9 cellular contexts compared by ENCODE assay signal in the genomic region with DNA sequence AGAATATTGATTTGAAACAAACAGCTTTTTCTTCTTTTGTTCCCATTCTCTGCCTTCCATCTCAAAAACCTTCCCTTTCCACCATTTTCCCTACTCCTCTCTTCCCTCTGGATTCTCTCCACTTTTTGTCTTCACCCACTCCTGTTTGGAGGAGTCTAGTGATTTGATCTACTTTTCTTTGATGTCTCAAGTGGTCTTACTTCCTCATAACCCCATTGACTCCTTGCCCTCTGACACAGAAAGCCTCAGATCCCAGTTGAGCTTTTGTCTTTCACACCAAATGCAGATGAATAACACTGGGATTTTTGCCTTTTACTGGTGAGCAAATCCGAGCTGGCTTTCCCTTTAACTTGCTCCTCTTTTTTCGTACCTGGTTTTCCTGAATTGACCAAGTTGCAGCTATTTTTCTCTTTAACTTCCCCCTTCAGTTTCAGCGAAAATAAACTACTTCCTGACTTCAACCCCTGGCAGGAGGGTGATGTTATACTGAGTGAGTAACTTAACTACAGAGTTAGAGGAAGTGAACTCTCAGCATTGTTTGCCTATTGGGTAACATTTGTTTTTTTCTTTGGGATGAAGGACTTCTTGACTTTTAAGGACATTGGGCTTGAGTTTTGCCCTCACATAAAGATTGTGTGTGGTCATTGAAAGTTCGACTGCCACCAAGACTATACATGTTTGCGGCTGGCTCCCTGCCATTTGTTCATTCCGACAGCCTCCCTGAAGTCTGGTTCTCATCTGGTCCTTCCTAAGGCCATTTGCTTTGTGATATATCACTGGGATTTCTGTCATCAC.
DNase-seq lines count a peak whose midpoint lies in the region; ATAC-seq and TF ChIP-seq lines count a peak whose summit lies in the region.
"Had no signal": no experiment of that assay in that cellular context is flagged by ENCODE, and none has a peak within 500 bp of the region (broad histone marks: within the 10 kb centered on the region; RNA-seq: fewer than 3 reads in every experiment).

No MANE protein-coding gene starts in this region.

- 0 out of 2 replicates have a peak overlapping the region, but pooled peaks have one; percentile 59 for H3K27ac ChIP-seq in GM23338 (ENCODE audit: low read depth)
- H3K27ac ChIP-seq in PC-3 (ENCODE audit: low read length), result peak overlapping the region; percentile 71
- no peak overlapping the region for H3K27ac ChIP-seq in Karpas-422 (ENCODE audit: low read length)

- H3K4me2 ChIP-seq in GM23338 (peak overlapping the region; percentile 33; the same call in 1 of the 2 replicates), PC-3 (ENCODE audit: low read length) (peak overlapping the region; percentile 51), Karpas-422 (ENCODE audit: low read depth, low read length, poor library complexity, severe bottlenecking) (no peak overlapping the region)

- H3K4me3 ChIP-seq in GM23338, result no peak overlapping the region
- no peak overlapping the region for H3K4me3 ChIP-seq in PC-3 (ENCODE audit: low read length)
- no peak overlapping the region for H3K4me3 ChIP-seq in kidney epithelial cell (ENCODE audit: low read depth, low read length)
- H3K4me3 ChIP-seq in Karpas-422 (ENCODE audit: low read length), result no peak overlapping the region

- no peak overlapping the region for H3K9ac ChIP-seq in PC-3 (ENCODE audit: low read length)
- no peak overlapping the region for H3K9ac ChIP-seq in Karpas-422 (ENCODE audit: low read length)

- DNase-seq in Ammon's horn (ENCODE audit: low spot score), result peak; percentile 46
- DNase-seq in GM23338 (ENCODE audit: low spot score), result peak; percentile 18
- DNase-seq in PC-3, result peak; percentile 47
- DNase-seq in kidney epithelial cell (ENCODE audit: low read depth), result peak; percentile 37
- DNase-seq in Karpas-422, result no peak
- DNase-seq in NCI-H524 (lab: John Stamatoyannopoulos, UW), result no peak
- DNase-seq: activated CD4-positive, alpha-beta T cell treated with anti-CD3 and anti-CD28 coated beads for 4 hours had no signal

- TF ChIP-seq CTCF in GM23338 (conservative IDR thresholded peaks at IDR 0.05; ENCODE audit: low read depth in 2 of 2), result no peak
- no peak for TF ChIP-seq CTCF in PC-3 (conservative IDR thresholded peaks at IDR 0.05; ENCODE audit: low read depth, low read length)
- TF ChIP-seq CTCF in kidney epithelial cell (IDR thresholded peaks at IDR 0.05; ENCODE audit: insufficient read depth, low read length, poor library complexity, severe bottlenecking), result no peak

- peaks cover 2% of the 10 kb centered on the region; the same call in 1 of the 3 replicates for H3K9me3 Mint-ChIP-seq in GM23338

- no peaks in the 10 kb centered on the region for H3K9me3 ChIP-seq in PC-3 (ENCODE audit: low read length)
- no peaks in the 10 kb centered on the region for H3K9me3 ChIP-seq in Karpas-422 (ENCODE audit: low read length)

- peaks cover 19% of the 10 kb centered on the region for H3K4me1 Mint-ChIP-seq in GM23338

- H2AFZ ChIP-seq in GM23338, result peak overlapping the region; percentile 57
- peak overlapping the region; percentile 81 for H2AFZ ChIP-seq in PC-3 (ENCODE audit: low read length)
- no peak overlapping the region for H2AFZ ChIP-seq in Karpas-422 (ENCODE audit: low read length)

- BruUV-seq in PC-3 (replicated peaks; lab: Mats Ljungman, UMichigan), result no TSS peak

- no peaks in the 10 kb centered on the region for H3K36me3 ChIP-seq in GM23338 (ENCODE audit: insufficient read depth)
- H3K36me3 ChIP-seq in PC-3 (ENCODE audit: low read depth, low read length), result no peaks in the 10 kb centered on the region
- H3K36me3 ChIP-seq in kidney epithelial cell (ENCODE audit: control insufficient read depth, insufficient read depth, low read length), result no peaks in the 10 kb centered on the region
- H3K36me3 ChIP-seq in Karpas-422 (ENCODE audit: insufficient read depth, low read length), result no peaks in the 10 kb centered on the region

- ATAC-seq in GM23338 (no peak), PC-3 (peak; percentile 46), GM18520 (IDR thresholded peaks at IDR 0.05; ENCODE audit: unreplicated experiment) (no peak), GM21367 (IDR thresholded peaks at IDR 0.05; ENCODE audit: unreplicated experiment) (no peak)

- intact Hi-C loops in PC-3 (cut with micrococcal nuclease), result no loop called here

- H3K9me2 ChIP-seq in GM23338 (ENCODE audit: insufficient read depth) (no peaks in the 10 kb centered on the region), PC-3 (replicated peaks; ENCODE audit: low read length) (no peaks in the 10 kb centered on the region), Karpas-422 (replicated peaks; ENCODE audit: insufficient read depth, low read length) (no peaks in the 10 kb centered on the region; the same call in 1 of the 2 replicates)

- H3K27ac Mint-ChIP-seq in GM23338, result peak overlapping the region; percentile 13; the same call in 1 of the 2 replicates

- POLR2A ChIA-PET in PC-3 (lab: Charles Lee; ENCODE audit: unreplicated experiment), result interaction anchor here (0.6 kb wide), 1 partner anchor 20 kb away, joined by 3 read pairs; no protein-coding TSS in a partner anchor

- H3K36me3 Mint-ChIP-seq in GM23338 (ENCODE audit: low read depth), result no peaks in the 10 kb centered on the region

- CTCF ChIA-PET in PC-3 (lab: Charles Lee), result no interaction called here

- H3K4me1 ChIP-seq in GM23338 (ENCODE audit: insufficient read depth) (0 out of 2 replicates have a peak, but pooled peaks cover 14% of the 10 kb centered on the region), PC-3 (ENCODE audit: insufficient read depth, low read length) (peaks cover 12% of the 10 kb centered on the region), Karpas-422 (ENCODE audit: low read length) (no peaks in the 10 kb centered on the region)

- no peak overlapping the region for H3K4me3 Mint-ChIP-seq in GM23338

- H3K27me3 Mint-ChIP-seq in GM23338 (ENCODE audit: insufficient read depth, low read depth, poor library complexity), result no peaks in the 10 kb centered on the region

- no peaks in the 10 kb centered on the region for H3K27me3 ChIP-seq in GM23338 (ENCODE audit: insufficient read depth)
- H3K27me3 ChIP-seq in PC-3 (ENCODE audit: low read length), result no peaks in the 10 kb centered on the region
- H3K27me3 ChIP-seq in kidney epithelial cell (ENCODE audit: control insufficient read depth, insufficient read depth, low read length), result no peaks in the 10 kb centered on the region
- H3K27me3 ChIP-seq in Karpas-422 (ENCODE audit: low read length), result no peaks in the 10 kb centered on the region

- H3K79me2 ChIP-seq in GM23338 (replicated peaks; ENCODE audit: insufficient read depth), result no peaks in the 10 kb centered on the region
- no peaks in the 10 kb centered on the region for H3K79me2 ChIP-seq in PC-3 (ENCODE audit: low read length)
- no peaks in the 10 kb centered on the region for H3K79me2 ChIP-seq in Karpas-422 (ENCODE audit: low read length)

- H3F3A ChIP-seq in GM23338 (replicated peaks; ENCODE audit: low read depth) (no peaks in the 10 kb centered on the region), PC-3 (ENCODE audit: low read length, unreplicated experiment) (no peaks in the 10 kb centered on the region)

- H4K20me1 ChIP-seq in GM23338 (replicated peaks; ENCODE audit: insufficient read depth), result no peaks in the 10 kb centered on the region
- H4K20me1 ChIP-seq in PC-3 (ENCODE audit: low read length), result no peaks in the 10 kb centered on the region
- no peaks in the 10 kb centered on the region for H4K20me1 ChIP-seq in Karpas-422 (ENCODE audit: insufficient read depth, low read depth, low read length)

TF ChIP-seq in GM23338, 12 proteins besides CTCF, POLR2A, EP300 and RAD21:
- TF ChIP-seq ZNF331 (CRISPR knock-in tag; IDR thresholded peaks at IDR 0.05; ENCODE audit: low read depth) (no peak), CREB1 (CRISPR knock-in tag; IDR thresholded peaks at IDR 0.05; ENCODE audit: low read depth) (no peak)

Comparison
In these comparisons a context has a peak if more than half of its experiments do, and no peak if none do; other contexts are left out.
1. DNase-seq: peak in Ammon's horn (single experiment), GM23338 (single experiment), PC-3 (single experiment) and kidney epithelial cell (single experiment); none in Karpas-422 (single experiment) and NCI-H524 (0 of 2).